ENCODE assay signal across 1 cellular context in genomic region chr7:77600952-77601351, GRCh38.
TF ChIP-seq lines count a peak whose summit lies in the region.

No MANE protein-coding gene starts in this region.

TF ChIP-seq in IMR-90, 13 proteins besides CTCF, POLR2A, EP300 and RAD21:
- TF ChIP-seq USF2 (IDR thresholded peaks at IDR 0.05; ENCODE audit: low read depth, low read length) (no peak), MAZ (IDR thresholded peaks at IDR 0.05; ENCODE audit: borderline replicate concordance, low read depth, low read length) (no peak)
